ENCODE assay signal across 10 cellular contexts in the genomic region with DNA sequence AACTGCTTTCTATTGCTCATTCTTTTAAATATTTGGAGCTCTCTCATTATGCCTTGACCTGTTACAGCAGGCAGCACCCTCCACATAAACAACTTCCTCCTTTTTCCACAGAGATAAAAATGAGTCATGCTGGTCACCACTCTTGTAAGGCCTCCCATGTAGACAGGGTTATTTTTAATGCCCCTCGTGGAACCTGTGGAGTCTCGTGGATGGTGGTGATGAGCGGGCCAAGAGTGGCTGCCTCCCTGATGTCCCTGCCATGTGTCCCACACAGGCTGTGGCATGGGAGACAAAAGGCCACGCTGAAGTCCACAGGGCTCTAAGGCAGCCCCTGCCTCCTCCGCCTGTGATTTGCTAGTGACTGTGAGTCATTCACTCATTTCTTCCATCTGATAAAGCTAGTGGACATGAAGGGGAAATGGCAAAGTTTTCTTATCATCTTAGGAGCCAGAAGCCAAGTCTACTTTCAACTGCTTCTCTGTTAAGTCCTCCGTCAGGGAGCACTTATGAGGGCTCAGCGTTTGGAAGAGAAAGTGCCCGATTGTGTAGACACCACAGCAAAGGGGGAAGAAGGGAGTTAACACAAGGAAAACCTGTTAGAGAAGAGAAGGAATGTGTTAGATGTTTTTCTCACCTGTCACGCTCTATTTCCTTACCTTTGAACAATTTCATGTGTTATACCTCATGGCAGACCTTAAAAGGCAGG.
DNase-seq lines count a peak whose midpoint lies in the region; FAIRE-seq and TF ChIP-seq lines count a peak whose summit lies in the region.
"Had no signal": no experiment of that assay in that cellular context is flagged by ENCODE, and none has a peak within 500 bp of the region (broad histone marks: within the 10 kb centered on the region; RNA-seq: fewer than 3 reads in every experiment).

No MANE protein-coding gene starts in this region.

- no peaks in the 10 kb centered on the region for H3K27me3 Mint-ChIP-seq in astrocyte (ENCODE audit: low read depth, unreplicated experiment)

- H3K4me3 ChIP-seq in astrocyte (ENCODE audit: insufficient read depth, low read depth, low read length) = no peak overlapping the region
- no peak overlapping the region for H3K4me3 ChIP-seq in kidney (ENCODE audit: low read length in 2 of 2)
- no peak overlapping the region for H3K4me3 ChIP-seq in thyroid gland (replicated peaks in 1 of 3)

- H3K27me3 ChIP-seq in astrocyte (ENCODE audit: insufficient read depth, low read length) = no peaks in the 10 kb centered on the region
- no peaks in the 10 kb centered on the region for H3K27me3 ChIP-seq in thyroid gland

- H3K36me3 Mint-ChIP-seq in astrocyte (ENCODE audit: low read depth, unreplicated experiment) = no peaks in the 10 kb centered on the region

- peak overlapping the region; percentile 72 for H2AFZ ChIP-seq in astrocyte (ENCODE audit: low read depth, low read length)

- peak overlapping the region; percentile 82 for H3K4me2 ChIP-seq in astrocyte (ENCODE audit: low read length)

- peak; percentile 66 for DNase-seq in HTR-8/SVneo (ENCODE audit: insufficient read length, low spot score)
- peak; percentile 96 for DNase-seq in astrocyte (ENCODE audit: low read depth)
- peak; percentile 79 for DNase-seq in kidney
- DNase-seq in thyroid gland = peak in 1 of 2 donors; percentile 8
- DNase-seq in activated naive CD4-positive, alpha-beta T cell treated with Interleukin-2 at 50 U/mL for 16 hours = no peak
- DNase-seq in posterior cingulate gyrus = no peak
- no peak for DNase-seq in GM10248 (ENCODE audit: extremely low spot score)
- DNase-seq in putamen (ENCODE audit: low spot score) = no peak
- DNase-seq: head of caudate nucleus, T-helper 2 cell had no signal

- no peaks in the 10 kb centered on the region for H4K20me1 ChIP-seq in astrocyte (ENCODE audit: insufficient read depth, low read length)

- CTCF ChIA-PET in GM10248 (lab: Yijun Ruan, JAX) = no interaction called here

- TF ChIP-seq POLR2A in thyroid gland (IDR thresholded peaks at IDR 0.05) = no peak

- H3K36me3 ChIP-seq in astrocyte (ENCODE audit: insufficient read depth, low read length) (no peaks in the 10 kb centered on the region), kidney (ENCODE audit: control insufficient read depth in 1 of 2, insufficient read depth in 2 of 2, low read length in 2 of 2) (no peaks in the 10 kb centered on the region), thyroid gland (no peaks in the 10 kb centered on the region)

- H3K9ac ChIP-seq in astrocyte (ENCODE audit: low read length) = peak overlapping the region; percentile 69
- no peak overlapping the region for H3K9ac ChIP-seq in kidney (ENCODE audit: low read length in 2 of 2)

- H3K27ac ChIP-seq in astrocyte (ENCODE audit: low read depth, low read length) (peak overlapping the region; percentile 76), kidney (ENCODE audit: low read depth in 2 of 2, low read length in 2 of 2) (peak overlapping the region; percentile 18 to 86), thyroid gland (peak overlapping the region; percentile 44 to 51 (median 47))

- intact Hi-C loops in kidney (cut with DNase I) = no loop called here
- intact Hi-C loops in thyroid gland (cut with DNase I) = no loop called here
- intact Hi-C loops in posterior cingulate gyrus (cut with DNase I) = no loop called here

- H3K9me3 Mint-ChIP-seq in astrocyte (ENCODE audit: unreplicated experiment) = peaks cover 3% of the 10 kb centered on the region

- H3K27ac Mint-ChIP-seq in astrocyte (ENCODE audit: unreplicated experiment) = peak overlapping the region; percentile 78

- peaks cover 25% of the 10 kb centered on the region for H3K4me1 ChIP-seq in astrocyte (ENCODE audit: insufficient read depth, low read length)
- H3K4me1 ChIP-seq in kidney (ENCODE audit: control insufficient read depth in 1 of 2, insufficient read depth in 1 of 2, low read depth in 1 of 2, low read length in 2 of 2) = peaks cover 0 to 3% of the 10 kb centered on the region in 2 donors
- peaks cover 0 to 19% of the 10 kb centered on the region in 2 donors for H3K4me1 ChIP-seq in thyroid gland

- WGBS in thyroid gland, 2 donors = 56 to 70% methylated on average over 8 to 9 of the region's 9 CpGs

- no peak overlapping the region for H3K4me3 Mint-ChIP-seq in astrocyte (ENCODE audit: unreplicated experiment)

- POLR2A ChIA-PET in GM10248 (lab: Yijun Ruan, JAX) = no interaction called here

- H3K79me2 ChIP-seq in astrocyte (ENCODE audit: insufficient read depth, low read length) = no peaks in the 10 kb centered on the region

- FAIRE-seq in HTR-8/SVneo (lab: Jason Lieb, UNC) (peak; percentile 77), astrocyte (lab: Jason Lieb, UNC) (peak; percentile 93), kidney (lab: Jason Lieb, UNC) (no peak)

- TF ChIP-seq CTCF in astrocyte (IDR thresholded peaks at IDR 0.05; ENCODE audit: insufficient read depth, low read depth, low read length) = no peak
- TF ChIP-seq CTCF in kidney (IDR thresholded peaks at IDR 0.05; ENCODE audit: borderline replicate concordance, extremely low read depth, insufficient read depth) = no peak
- no peak for TF ChIP-seq CTCF in thyroid gland (IDR thresholded peaks at IDR 0.05)
- no peak for TF ChIP-seq CTCF in GM10248 (IDR thresholded peaks at IDR 0.05; ENCODE audit: control extremely low read depth, extremely low read depth, low read depth, missing control alignments)

- H3K9me3 ChIP-seq in astrocyte (ENCODE audit: insufficient read depth, low read depth, low read length) (no peaks in the 10 kb centered on the region), kidney (ENCODE audit: control insufficient read depth in 1 of 2, low read length in 2 of 2) (peaks cover 0 to 1% of the 10 kb centered on the region in 2 donors), thyroid gland (no peaks in the 10 kb centered on the region)

- peaks cover 18% of the 10 kb centered on the region for H3K4me1 Mint-ChIP-seq in astrocyte (ENCODE audit: low read depth, unreplicated experiment)

Comparison
In these comparisons a context has a peak if more than half of its experiments do, and no peak if none do; other contexts are left out.
1. DNase-seq: peak in HTR-8/SVneo (single experiment), astrocyte (single experiment) and kidney (single experiment); none in activated naive CD4-positive, alpha-beta T cell treated with Interleukin-2 at 50 U/mL for 16 hours (single experiment), posterior cingulate gyrus (0 of 10), GM10248 (single experiment) and putamen (single experiment).
2. Peak in every context shown above with its lines, with median percentiles within 50 percentile points of each other: H3K27ac ChIP-seq.